In genomic region chr19:38360839-38361631, GRCh38 we compare ENCODE assay signal across 6 cellular contexts. TPM values are rescaled to one million over a fixed set of nuclear protein-coding genes. Genes with fewer than 3 reads are reported as not detected.
DNase-seq lines count a peak whose midpoint lies in the region; ATAC-seq and TF ChIP-seq lines count a peak whose summit lies in the region.

No MANE protein-coding gene starts in this region.

- H3K9ac ChIP-seq in mesendoderm (ENCODE audit: low read length), result peak overlapping the region; percentile 69

- no peak overlapping the region for H2BK15ac ChIP-seq in mesendoderm (replicated peaks; ENCODE audit: low read depth)

- TF ChIP-seq CTCF in Caco-2 (IDR thresholded peaks at IDR 0.05; ENCODE audit: insufficient read depth in 1 of 2, low read depth in 1 of 2, low read length in 1 of 2, severe bottlenecking in 1 of 2, unreplicated experiment in 1 of 2), result no peak

- intact Hi-C loops in Caco-2 (cut with micrococcal nuclease; ENCODE audit: unreplicated experiment), result loop anchor here (1.0 kb wide), 1 partner anchor 13 kb away; the partner anchor contains the start of gene PSMD8

- no peaks in the 10 kb centered on the region for H3K79me2 ChIP-seq in mesendoderm (ENCODE audit: control insufficient read depth, insufficient read depth, low read length)

- H3K4me3 Mint-ChIP-seq in Caco-2 (ENCODE audit: unreplicated experiment), result peak overlapping the region; percentile 79
- peak overlapping the region; percentile 80 for H3K4me3 Mint-ChIP-seq in activated T-helper 17 cell treated with anti-CD3 and anti-CD28 coated beads, Interleukin-2, amount 50 U/mL, for 72 hours

- H3K4me3 ChIP-seq in Caco-2 (ENCODE audit: low read depth, low read length) (peak overlapping the region; percentile 96), mesendoderm (ENCODE audit: low read length) (peak overlapping the region; percentile 37)

- DNase-seq in Caco-2 (no peak), mesendoderm (no peak), NCI-H446 (lab: John Stamatoyannopoulos, UW) (no peak), NCI-H1105 treated with DMSO at 0.1 percent for 48 hours (lab: John Stamatoyannopoulos, UW) (no peak)
- no peak for DNase-seq in stimulated activated CD8-positive, alpha-beta memory T cell treated with anti-CD3 and anti-CD28 coated beads, Interleukin-4, amount 100 ng/mL, for 48 hours

- no peak overlapping the region for H4K5ac ChIP-seq in mesendoderm (ENCODE audit: low read length)

- H2AK5ac ChIP-seq in mesendoderm (ENCODE audit: low read length), result no peak overlapping the region

- H3K4me2 ChIP-seq in mesendoderm (ENCODE audit: low read length), result peak overlapping the region; percentile 93

- no CpG with 5 or more reads among the region's 23 CpGs for WGBS in mesendoderm (ENCODE audit: extremely low coverage, insufficient coverage, low lambda C conversion rate)

- no peak for ATAC-seq in activated T-helper 17 cell treated with anti-CD3 and anti-CD28 coated beads, Interleukin-2, amount 50 U/mL, for 72 hours (replicated peaks)

- no peak overlapping the region for H3K23ac ChIP-seq in mesendoderm (ENCODE audit: low read length)

- H3K4ac ChIP-seq in mesendoderm (ENCODE audit: low read depth, low read length), result no peak overlapping the region

- no peaks in the 10 kb centered on the region for H3K9me3 Mint-ChIP-seq in Caco-2 (ENCODE audit: unreplicated experiment)
- no peaks in the 10 kb centered on the region for H3K9me3 Mint-ChIP-seq in activated T-helper 17 cell treated with anti-CD3 and anti-CD28 coated beads, Interleukin-2, amount 50 U/mL, for 72 hours

- H3K27me3 ChIP-seq in Caco-2 (replicated peaks; ENCODE audit: control insufficient read depth, insufficient read depth, low read length), result peaks cover 7% of the 10 kb centered on the region
- peaks cover 7% of the 10 kb centered on the region for H3K27me3 ChIP-seq in mesendoderm (ENCODE audit: insufficient read depth, low read length, poor library complexity)

- H4K8ac ChIP-seq in mesendoderm (ENCODE audit: low read depth, low read length), result no peak overlapping the region

- no peak overlapping the region for H3K27ac ChIP-seq in mesendoderm (ENCODE audit: low read depth, low read length)

- H3K4me1 ChIP-seq in Caco-2, result peaks cover 12% of the 10 kb centered on the region
- H3K4me1 ChIP-seq in mesendoderm (ENCODE audit: control insufficient read depth, low read depth, low read length), result no peaks in the 10 kb centered on the region

- H3K27ac Mint-ChIP-seq in Caco-2 (ENCODE audit: unreplicated experiment), result peak overlapping the region; percentile 20
- H3K27ac Mint-ChIP-seq in activated T-helper 17 cell treated with anti-CD3 and anti-CD28 coated beads, Interleukin-2, amount 50 U/mL, for 72 hours, result no peak overlapping the region

- no peaks in the 10 kb centered on the region for H3K9me3 ChIP-seq in Caco-2

- BruUV-seq in Caco-2 (replicated peaks; lab: Mats Ljungman, UMichigan), result no TSS peak

- no peak overlapping the region for H2BK120ac ChIP-seq in mesendoderm (ENCODE audit: low read depth, low read length)

- H3K36me3 ChIP-seq in Caco-2 (ENCODE audit: control insufficient read depth, insufficient read depth, low read length) (no peaks in the 10 kb centered on the region), mesendoderm (ENCODE audit: control insufficient read depth, insufficient read depth, low read length) (no peaks in the 10 kb centered on the region)

- peak overlapping the region; percentile 86 for H3K56ac ChIP-seq in mesendoderm (ENCODE audit: low read length)

- CTCF ChIA-PET in Caco-2 (lab: Charles Lee), result interaction anchor here (0.6 to 2.9 kb wide), 6 partner anchors 9 to 568 kb away, joined by 3 to 21 read pairs (median 3); partner anchors contain the start of gene PSMD8

- H3K79me1 ChIP-seq in mesendoderm (ENCODE audit: low read length), result no peaks in the 10 kb centered on the region

- H3K4me1 Mint-ChIP-seq in Caco-2 (ENCODE audit: low read depth, unreplicated experiment), result peaks cover 24% of the 10 kb centered on the region
- H3K4me1 Mint-ChIP-seq in activated T-helper 17 cell treated with anti-CD3 and anti-CD28 coated beads, Interleukin-2, amount 50 U/mL, for 72 hours, result peaks cover 5% of the 10 kb centered on the region

- H3K27me3 Mint-ChIP-seq in Caco-2 (ENCODE audit: insufficient read depth, unreplicated experiment), result peaks cover 18% of the 10 kb centered on the region
- peaks cover 8% of the 10 kb centered on the region for H3K27me3 Mint-ChIP-seq in activated T-helper 17 cell treated with anti-CD3 and anti-CD28 coated beads, Interleukin-2, amount 50 U/mL, for 72 hours

- H3K18ac ChIP-seq in mesendoderm (ENCODE audit: low read length), result no peak overlapping the region

- H3K36me3 Mint-ChIP-seq in Caco-2 (ENCODE audit: insufficient read depth, unreplicated experiment), result peaks cover 19% of the 10 kb centered on the region
- H3K36me3 Mint-ChIP-seq in activated T-helper 17 cell treated with anti-CD3 and anti-CD28 coated beads, Interleukin-2, amount 50 U/mL, for 72 hours (ENCODE audit: low read depth), result no peaks in the 10 kb centered on the region

- no peak overlapping the region for H2BK5ac ChIP-seq in mesendoderm (ENCODE audit: low read length)

- POLR2A ChIA-PET in Caco-2 (lab: Charles Lee), result interaction anchor here (0.6 to 1.8 kb wide), 2 partner anchors 13 to 96 kb away, joined by 3 to 15 read pairs; partner anchors contain the start of gene PSMD8

RNA-seq across cellular contexts. Expression of gene PSMD8, which starts 13.3 kb away (rescaled TPM):
- 264 and 274 TPM in 2 replicates for total RNA-seq in Caco-2 (2022)
- total RNA-seq in activated T-helper 17 cell treated with anti-CD3 and anti-CD28 coated beads, Interleukin-2, amount 50 U/mL, for 72 hours, result 100 to 1,000 TPM; 166 to 242 TPM
- polyA plus RNA-seq in mesendoderm (2013, experiment 1 of 2), result 175 TPM
- 175 TPM for polyA plus RNA-seq in mesendoderm (2013, experiment 2 of 2)

RNA-seq across cellular contexts. Expression of gene CATSPERG, which starts 25.4 kb away (rescaled TPM):
- 12.4 and 14.0 TPM in 2 replicates for total RNA-seq in Caco-2 (2022)
- total RNA-seq in activated T-helper 17 cell treated with anti-CD3 and anti-CD28 coated beads, Interleukin-2, amount 50 U/mL, for 72 hours, result 10 to 100 TPM in 1 of 2 donors, 1 to 10 TPM in 1; 5.0 to 15.2 TPM
- polyA plus RNA-seq in mesendoderm (2013, experiment 1 of 2), result 0.07 TPM
- polyA plus RNA-seq in mesendoderm (2013, experiment 2 of 2), result 0.20 TPM

RNA-seq across cellular contexts. Expression of gene GGN, which starts 26.8 kb away (rescaled TPM):
- 0.79 TPM in 1 of 2 replicates, not detected in the other for total RNA-seq in Caco-2 (2022)
- under 1 TPM in 1 of 2 donors, not detected in 1; 0.95 TPM for total RNA-seq in activated T-helper 17 cell treated with anti-CD3 and anti-CD28 coated beads, Interleukin-2, amount 50 U/mL, for 72 hours
- 0.56 TPM for polyA plus RNA-seq in mesendoderm (2013, experiment 1 of 2)
- 0.35 TPM for polyA plus RNA-seq in mesendoderm (2013, experiment 2 of 2)

RNA-seq across cellular contexts. Expression of gene SPRED3, which starts 27.5 kb away (rescaled TPM):
- total RNA-seq in Caco-2 (2022), result 2.9 and 3.5 TPM in 2 replicates
- 10 to 100 TPM in 1 of 2 donors, 1 to 10 TPM in 1; 1.8 to 14.4 TPM for total RNA-seq in activated T-helper 17 cell treated with anti-CD3 and anti-CD28 coated beads, Interleukin-2, amount 50 U/mL, for 72 hours
- 2.1 TPM for polyA plus RNA-seq in mesendoderm (2013, experiment 1 of 2)
- polyA plus RNA-seq in mesendoderm (2013, experiment 2 of 2), result 2.1 TPM

RNA-seq across cellular contexts. Expression of gene KCNK6, which starts 41.4 kb away (rescaled TPM):
- total RNA-seq in Caco-2 (2022), result 6.1 and 7.8 TPM in 2 replicates
- 10 to 100 TPM; 13.7 to 19.4 TPM for total RNA-seq in activated T-helper 17 cell treated with anti-CD3 and anti-CD28 coated beads, Interleukin-2, amount 50 U/mL, for 72 hours
- 4.2 TPM for polyA plus RNA-seq in mesendoderm (2013, experiment 1 of 2)
- 4.0 TPM for polyA plus RNA-seq in mesendoderm (2013, experiment 2 of 2)
